ENCODE assay signal across 8 cellular contexts in the genomic region with DNA sequence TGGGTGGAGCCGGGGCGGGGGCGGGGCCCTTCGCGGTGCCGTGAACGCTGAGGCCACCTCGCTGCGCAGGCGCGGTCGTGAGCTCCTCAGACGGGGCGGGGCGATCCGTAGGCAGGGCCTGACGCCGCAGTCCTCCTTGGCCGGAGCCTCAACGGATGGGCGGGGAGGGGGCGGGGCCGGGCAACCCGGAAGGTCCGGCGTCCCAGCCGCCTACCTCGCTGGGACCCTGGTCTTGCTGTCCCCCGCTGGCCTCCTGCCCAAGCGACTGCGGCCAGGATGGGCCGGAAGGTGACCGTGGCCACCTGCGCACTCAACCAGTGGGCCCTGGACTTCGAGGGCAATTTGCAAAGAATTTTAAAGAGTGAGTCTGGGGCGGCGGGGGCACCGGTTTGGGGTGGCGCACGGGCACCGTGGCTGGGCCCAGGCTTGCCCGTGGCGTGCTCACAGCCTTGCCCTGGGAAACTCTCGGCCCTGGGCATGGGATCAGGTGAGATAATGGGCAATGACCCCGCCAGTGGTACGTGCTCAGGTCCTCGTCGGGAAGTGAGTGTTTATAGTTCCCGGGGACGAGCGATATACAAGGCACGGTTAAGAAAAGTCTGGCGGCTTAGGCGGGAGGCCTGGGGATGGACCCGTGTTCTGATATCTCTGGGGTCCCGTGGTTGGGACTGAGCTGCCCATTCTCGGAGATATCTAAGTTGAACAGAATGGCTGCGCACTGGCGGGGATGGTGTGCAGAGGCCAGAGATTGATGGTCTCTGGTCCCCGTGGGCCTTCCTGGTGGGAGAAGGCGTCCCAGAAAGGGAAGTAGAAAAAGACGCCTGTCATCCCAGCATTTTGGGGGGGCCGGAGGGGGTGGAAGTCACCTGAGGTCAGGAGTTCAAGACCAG. TPM values are rescaled to one million over a fixed set of nuclear protein-coding genes. Genes with fewer than 3 reads are reported as not detected.
DNase-seq lines count a peak whose midpoint lies in the region; ATAC-seq, FAIRE-seq and TF ChIP-seq lines count a peak whose summit lies in the region.

A gene (plus strand): TSS at position 183 of the 890 bp plus-strand sequence. CDS start 94 bp downstream, at position 277.

- TF ChIP-seq POLR2A in GM12892 (IDR thresholded peaks at IDR 0.05; ENCODE audit: low read depth, low read length): peak; percentile 73; the same call in 1 of the 2 replicates

- FAIRE-seq in GM12892 (lab: Jason Lieb, UNC): peak; percentile 99

- 4% methylated on average over 36 of the region's 63 CpGs for WGBS in hepatocyte (ENCODE audit: low lambda C conversion rate, missing lambda C conversion rate)

- ATAC-seq in HG02938 (IDR thresholded peaks at IDR 0.05; ENCODE audit: unreplicated experiment): peak; percentile 56
- no peak for ATAC-seq in HG03378 (IDR thresholded peaks at IDR 0.05; ENCODE audit: unreplicated experiment)

- no peaks in the 10 kb centered on the region for H3K36me3 ChIP-seq in hepatocyte (replicated peaks; ENCODE audit: insufficient read depth, low read depth)

- peak within 1 kb of the TSS; percentile 90 for H3K4me2 ChIP-seq in hepatocyte

- in situ Hi-C loops in astrocyte of the cerebellum (cut with HindIII; ENCODE audit: low sequenced_read_pairs): no loop called here

- H2AFZ ChIP-seq in hepatocyte: peak within 1 kb of the TSS; percentile 77

- no peaks in the 10 kb centered on the region for H3K27me3 ChIP-seq in hepatocyte

- peak within 1 kb of the TSS; percentile 79 for H3K4me3 ChIP-seq in astrocyte of the cerebellum (ENCODE audit: low read depth, low read length)
- peak within 1 kb of the TSS; percentile 77 for H3K4me3 ChIP-seq in hepatocyte

- H3K9me2 ChIP-seq in hepatocyte (replicated peaks; ENCODE audit: insufficient read depth): no peaks in the 10 kb centered on the region

- peaks cover 40% of the 10 kb centered on the region for H3K79me2 ChIP-seq in hepatocyte

- peak within 1 kb of the TSS; percentile 72 for H3K27ac ChIP-seq in hepatocyte

- DNase-seq in GM12892 (ENCODE audit: insufficient read length) (peak; percentile 94), NCI-H2081 (lab: John Stamatoyannopoulos, UW) (peak; percentile 90 to 92), T-helper 9 cell (peak; percentile 94), astrocyte of the cerebellum (ENCODE audit: low read depth) (peak; percentile 83), hepatocyte (ENCODE audit: low spot score) (peak; percentile 99), retina (peak; percentile 90)

- TF ChIP-seq CTCF in astrocyte of the cerebellum (IDR thresholded peaks at IDR 0.05; ENCODE audit: low read depth, low read length, missing control alignments) (no peak), hepatocyte (IDR thresholded peaks at IDR 0.05; ENCODE audit: poor library complexity) (no peak)

- no peaks in the 10 kb centered on the region for H4K20me1 ChIP-seq in hepatocyte (ENCODE audit: insufficient read depth, poor library complexity, severe bottlenecking)

- peaks cover 29% of the 10 kb centered on the region for H3K4me1 ChIP-seq in hepatocyte (ENCODE audit: insufficient read depth)

- no peaks in the 10 kb centered on the region for H3K9me3 ChIP-seq in hepatocyte (ENCODE audit: low read depth)

RNA-seq across cellular contexts. Expression of the gene that starts here (rescaled TPM):
- 80.8 TPM for polyA plus RNA-seq in GM12892 (2012; ENCODE audit: missing spikeins)
- total RNA-seq in hepatocyte: 42.0 and 49.1 TPM in 2 replicates
- polyA plus RNA-seq in hepatocyte: 43.7 and 68.7 TPM in 2 replicates
